Comparison of ENCODE assay signal across 11 cellular contexts in genomic region chr1:160116277-160117147, GRCh38. TPM values are rescaled to one million over a fixed set of nuclear protein-coding genes. Genes with fewer than 3 reads are reported as not detected.
DNase-seq lines count a peak whose midpoint lies in the region; ATAC-seq and TF ChIP-seq lines count a peak whose summit lies in the region.
"Had no signal": no experiment of that assay in that cellular context is flagged by ENCODE, and none has a peak within 500 bp of the region (broad histone marks: within the 10 kb centered on the region; RNA-seq: fewer than 3 reads in every experiment).

No MANE protein-coding gene starts in this region.

- ATAC-seq in GM23338 (no peak), GM19351 (IDR thresholded peaks at IDR 0.05; ENCODE audit: unreplicated experiment) (no peak)
- no peak for ATAC-seq in stimulated activated naive B cell treated with anti-CD40 and anti-IgM and Interleukin-4, amounts not matched to agents 10 μg/mL and 1 μg/mL and 100 μg/mL, for 72 hours (replicated peaks)

- TF ChIP-seq CTCF in GM23338 (conservative IDR thresholded peaks at IDR 0.05; ENCODE audit: low read depth in 2 of 2), result 0 out of 4 replicates have a peak, but pooled peaks of 1 of the 2 experiments have one; percentile 17
- TF ChIP-seq CTCF in astrocyte of the cerebellum (IDR thresholded peaks at IDR 0.05; ENCODE audit: low read depth, low read length, missing control alignments), result no peak
- TF ChIP-seq CTCF in cardiac muscle cell (IDR thresholded peaks at IDR 0.05; ENCODE audit: low read depth, low read length), result no peak
- TF ChIP-seq CTCF in prostate gland (IDR thresholded peaks at IDR 0.05), result no peak

- no peak for DNase-seq in GM23338 (ENCODE audit: low spot score)
- DNase-seq in astrocyte of the cerebellum (ENCODE audit: low read depth), result peak; percentile 49
- DNase-seq in cardiac muscle cell (ENCODE audit: low read depth in 1 of 2, low spot score in 1 of 2), result peak; percentile 32 to 66
- no peak for DNase-seq in prostate gland (ENCODE audit: low spot score)
- no peak for DNase-seq in amniotic stem cell (lab: John Stamatoyannopoulos, UW)
- no peak for DNase-seq in OCI-M2 (lab: John Stamatoyannopoulos, UW; ENCODE audit: unreplicated experiment)
- no peak for DNase-seq in stimulated activated naive B cell treated with anti-CD40 and anti-IgM and Interleukin-4, amounts not matched to agents 10 μg/mL and 1 μg/mL and 100 μg/mL, for 72 hours
- DNase-seq: activated CD4-positive, alpha-beta memory T cell treated with anti-CD3 and anti-CD28 coated beads for 36 hours; NCI-H2171 treated with DMSO at 0.1 percent for 48 hours had no signal

- H3K4me1 ChIP-seq in GM23338 (ENCODE audit: insufficient read depth) (peaks cover 48% of the 10 kb centered on the region), cardiac muscle cell (ENCODE audit: low read depth) (peaks cover 49% of the 10 kb centered on the region), prostate gland (replicated peaks) (no peaks in the 10 kb centered on the region)

- H3F3A ChIP-seq in GM23338 (replicated peaks; ENCODE audit: low read depth), result no peaks in the 10 kb centered on the region

- H3K9me3 ChIP-seq in cardiac muscle cell (ENCODE audit: low read depth) (no peaks in the 10 kb centered on the region), prostate gland (no peaks in the 10 kb centered on the region)

- WGBS in prostate gland, result 43% methylated on average over 12 of the region's 12 CpGs

- in situ Hi-C loops in astrocyte of the cerebellum (cut with HindIII; ENCODE audit: low sequenced_read_pairs), result no loop called here

- H4K20me1 ChIP-seq in GM23338 (replicated peaks; ENCODE audit: insufficient read depth), result no peaks in the 10 kb centered on the region

- H3K9me2 ChIP-seq in GM23338 (ENCODE audit: insufficient read depth), result no peaks in the 10 kb centered on the region

- peak overlapping the region; percentile 82 for H3K4me2 ChIP-seq in GM23338

- no peaks in the 10 kb centered on the region for H3K36me3 ChIP-seq in GM23338 (ENCODE audit: insufficient read depth)
- H3K36me3 ChIP-seq in cardiac muscle cell, result no peaks in the 10 kb centered on the region
- H3K36me3 ChIP-seq in prostate gland, result no peaks in the 10 kb centered on the region

- H3K27ac ChIP-seq in GM23338 (ENCODE audit: low read depth) (no peak overlapping the region), cardiac muscle cell (peak overlapping the region; percentile 33), prostate gland (peak overlapping the region; percentile 40 to 44)

- H3K27me3 ChIP-seq in GM23338 (ENCODE audit: insufficient read depth), result no peaks in the 10 kb centered on the region
- no peaks in the 10 kb centered on the region for H3K27me3 ChIP-seq in cardiac muscle cell
- H3K27me3 ChIP-seq in prostate gland (replicated peaks; ENCODE audit: insufficient read depth), result no peaks in the 10 kb centered on the region

- TF ChIP-seq POLR2A in prostate gland (IDR thresholded peaks at IDR 0.05), result no peak

- H3K4me3 Mint-ChIP-seq in GM23338, result peak overlapping the region; percentile 79
- no peak overlapping the region for H3K4me3 Mint-ChIP-seq in stimulated activated naive B cell treated with anti-CD40 and anti-IgM and Interleukin-4, amounts not matched to agents 10 μg/mL and 1 μg/mL and 100 μg/mL, for 72 hours
- H3K4me3 Mint-ChIP-seq: activated CD4-positive, alpha-beta memory T cell treated with anti-CD3 and anti-CD28 coated beads for 36 hours had no signal

- H3K27me3 Mint-ChIP-seq in GM23338 (ENCODE audit: insufficient read depth, low read depth, poor library complexity), result peaks cover 15% of the 10 kb centered on the region
- peaks cover 30 to 37% of the 10 kb centered on the region in 2 donors for H3K27me3 Mint-ChIP-seq in stimulated activated naive B cell treated with anti-CD40 and anti-IgM and Interleukin-4, amounts not matched to agents 10 μg/mL and 1 μg/mL and 100 μg/mL, for 72 hours

- peaks cover 14% of the 10 kb centered on the region for H3K36me3 Mint-ChIP-seq in GM23338 (ENCODE audit: low read depth)
- no peaks in the 10 kb centered on the region for H3K36me3 Mint-ChIP-seq in stimulated activated naive B cell treated with anti-CD40 and anti-IgM and Interleukin-4, amounts not matched to agents 10 μg/mL and 1 μg/mL and 100 μg/mL, for 72 hours
- H3K36me3 Mint-ChIP-seq: activated CD4-positive, alpha-beta memory T cell treated with anti-CD3 and anti-CD28 coated beads for 36 hours had no signal

- intact Hi-C loops in prostate gland (cut with DNase I), result no loop called here

- H3K9me3 Mint-ChIP-seq in GM23338, result no peaks in the 10 kb centered on the region
- H3K9me3 Mint-ChIP-seq in stimulated activated naive B cell treated with anti-CD40 and anti-IgM and Interleukin-4, amounts not matched to agents 10 μg/mL and 1 μg/mL and 100 μg/mL, for 72 hours, result no peaks in the 10 kb centered on the region
- H3K9me3 Mint-ChIP-seq: activated CD4-positive, alpha-beta memory T cell treated with anti-CD3 and anti-CD28 coated beads for 36 hours had no signal

- H3K79me2 ChIP-seq in GM23338 (replicated peaks; ENCODE audit: insufficient read depth), result peaks cover 4% of the 10 kb centered on the region; the same call in 1 of the 2 replicates

- H2AFZ ChIP-seq in GM23338, result peak overlapping the region; percentile 90; the same call in 1 of the 2 replicates

- H3K4me1 Mint-ChIP-seq in GM23338, result peaks cover 68% of the 10 kb centered on the region
- no peaks in the 10 kb centered on the region for H3K4me1 Mint-ChIP-seq in stimulated activated naive B cell treated with anti-CD40 and anti-IgM and Interleukin-4, amounts not matched to agents 10 μg/mL and 1 μg/mL and 100 μg/mL, for 72 hours

- H3K4me3 ChIP-seq in GM23338 (peak overlapping the region; percentile 53; the same call in 1 of the 2 replicates), astrocyte of the cerebellum (ENCODE audit: low read depth, low read length) (peak overlapping the region; percentile 38), cardiac muscle cell (peak overlapping the region; percentile 7), prostate gland (peak overlapping the region; percentile 12 to 17)

- H3K27ac Mint-ChIP-seq in GM23338, result no peak overlapping the region; the same call in 1 of the 2 replicates
- H3K27ac Mint-ChIP-seq in stimulated activated naive B cell treated with anti-CD40 and anti-IgM and Interleukin-4, amounts not matched to agents 10 μg/mL and 1 μg/mL and 100 μg/mL, for 72 hours, result no peak overlapping the region
- H3K27ac Mint-ChIP-seq: activated CD4-positive, alpha-beta memory T cell treated with anti-CD3 and anti-CD28 coated beads for 36 hours; progenitor cell of endocrine pancreas had no signal

TF ChIP-seq in GM23338, 12 proteins besides CTCF, POLR2A, EP300 and RAD21:
- no peak for TF ChIP-seq ZNF331 (CRISPR knock-in tag; IDR thresholded peaks at IDR 0.05; ENCODE audit: low read depth)
- no peak for TF ChIP-seq ZNF114 (CRISPR knock-in tag; IDR thresholded peaks at IDR 0.05)
- TF ChIP-seq JUNB (IDR thresholded peaks at IDR 0.05; ENCODE audit: unreplicated experiment), result no peak

RNA-seq across cellular contexts. Expression of gene ATP1A2, which starts 1.0 kb away (rescaled TPM):
- total RNA-seq in GM23338 (2014; rRNA removed; shearing (Covaris generic)), result 17.7 and 18.3 TPM in 2 replicates
- polyA plus RNA-seq in GM23338 (2016; fragmentation: Nextera tagmentation; extraction: Ambion mirVana) (4.9 and 5.2 TPM in 2 replicates), cardiac muscle cell (11.3 and 14.2 TPM in 2 replicates)
- total RNA-seq in cardiac muscle cell (19.3 and 40.9 TPM in 2 replicates), prostate gland (10 to 100 TPM; 14.8 to 69.0 TPM)
- total RNA-seq: activated CD4-positive, alpha-beta memory T cell treated with anti-CD3 and anti-CD28 coated beads for 36 hours; progenitor cell of endocrine pancreas had no signal

RNA-seq across cellular contexts. Expression of gene IGSF8, which starts 18.1 kb away (rescaled TPM):
- total RNA-seq in GM23338 (2014; rRNA removed; shearing (Covaris generic)), result 111 and 120 TPM in 2 replicates
- polyA plus RNA-seq in GM23338 (2016; fragmentation: Nextera tagmentation; extraction: Ambion mirVana) (38.4 and 41.5 TPM in 2 replicates), cardiac muscle cell (21.1 and 32.2 TPM in 2 replicates)
- total RNA-seq in cardiac muscle cell (23.0 and 29.1 TPM in 2 replicates), prostate gland (100 to 1,000 TPM in 1 of 2 donors, 10 to 100 TPM in 1; 35.9 to 101 TPM)

RNA-seq across cellular contexts. Expression of gene ATP1A4, which starts 34.9 kb away (rescaled TPM):
- 0.23 and 0.63 TPM in 2 replicates for total RNA-seq in GM23338 (2014; rRNA removed; shearing (Covaris generic))
- polyA plus RNA-seq in GM23338 (2016; fragmentation: Nextera tagmentation; extraction: Ambion mirVana) (0.27 and 0.43 TPM in 2 replicates), cardiac muscle cell (0.16 and 0.21 TPM in 2 replicates)
- total RNA-seq in cardiac muscle cell (0.57 TPM in 1 of 2 replicates, not detected in the other), prostate gland (1 to 10 TPM; 2.8 to 5.2 TPM)
- total RNA-seq: activated CD4-positive, alpha-beta memory T cell treated with anti-CD3 and anti-CD28 coated beads for 36 hours; progenitor cell of endocrine pancreas had no signal

RNA-seq across cellular contexts. Expression of gene KCNJ9, which starts 35.2 kb away (rescaled TPM):
- total RNA-seq in GM23338 (2014; rRNA removed; shearing (Covaris generic)), result 0.08 and 0.24 TPM in 2 replicates
- polyA plus RNA-seq in GM23338 (2016; fragmentation: Nextera tagmentation; extraction: Ambion mirVana) (0.26 and 0.34 TPM in 2 replicates), cardiac muscle cell (0.09 TPM in 1 of 2 replicates, not detected in the other)
- total RNA-seq in cardiac muscle cell (0.03 and 0.11 TPM in 2 replicates), prostate gland (under 1 TPM in 1 of 2 donors, not detected in 1; 0.51 TPM)
- total RNA-seq: activated CD4-positive, alpha-beta memory T cell treated with anti-CD3 and anti-CD28 coated beads for 36 hours; progenitor cell of endocrine pancreas had no signal

RNA-seq across cellular contexts. Expression of gene KCNJ10, which starts 46.6 kb away (rescaled TPM):
- total RNA-seq in GM23338 (2014; rRNA removed; shearing (Covaris generic)), result 1.6 and 2.8 TPM in 2 replicates
- 1.2 and 1.4 TPM in 2 replicates for polyA plus RNA-seq in GM23338 (2016; fragmentation: Nextera tagmentation; extraction: Ambion mirVana)
- total RNA-seq in cardiac muscle cell, result 0.11 and 0.42 TPM in 2 replicates
- 0.35 and 0.54 TPM in 2 replicates for polyA plus RNA-seq in cardiac muscle cell
- total RNA-seq in prostate gland, result not detected
- total RNA-seq: activated CD4-positive, alpha-beta memory T cell treated with anti-CD3 and anti-CD28 coated beads for 36 hours had no signal

Comparison
In these comparisons a context has a peak if more than half of its experiments do, and no peak if none do; other contexts are left out.
1. DNase-seq: peak in astrocyte of the cerebellum (single experiment) and cardiac muscle cell (2 of 2); none in GM23338 (single experiment), prostate gland (single experiment), amniotic stem cell (single experiment), OCI-M2 (single experiment) and stimulated activated naive B cell treated with anti-CD40 and anti-IgM and Interleukin-4, amounts not matched to agents 10 μg/mL and 1 μg/mL and 100 μg/mL, for 72 hours (single experiment).
2. Peak in every context shown above with its lines, with median percentiles within 50 percentile points of each other: H3K4me3 ChIP-seq.